27 cellular contexts compared by ENCODE assay signal in the genomic region with DNA sequence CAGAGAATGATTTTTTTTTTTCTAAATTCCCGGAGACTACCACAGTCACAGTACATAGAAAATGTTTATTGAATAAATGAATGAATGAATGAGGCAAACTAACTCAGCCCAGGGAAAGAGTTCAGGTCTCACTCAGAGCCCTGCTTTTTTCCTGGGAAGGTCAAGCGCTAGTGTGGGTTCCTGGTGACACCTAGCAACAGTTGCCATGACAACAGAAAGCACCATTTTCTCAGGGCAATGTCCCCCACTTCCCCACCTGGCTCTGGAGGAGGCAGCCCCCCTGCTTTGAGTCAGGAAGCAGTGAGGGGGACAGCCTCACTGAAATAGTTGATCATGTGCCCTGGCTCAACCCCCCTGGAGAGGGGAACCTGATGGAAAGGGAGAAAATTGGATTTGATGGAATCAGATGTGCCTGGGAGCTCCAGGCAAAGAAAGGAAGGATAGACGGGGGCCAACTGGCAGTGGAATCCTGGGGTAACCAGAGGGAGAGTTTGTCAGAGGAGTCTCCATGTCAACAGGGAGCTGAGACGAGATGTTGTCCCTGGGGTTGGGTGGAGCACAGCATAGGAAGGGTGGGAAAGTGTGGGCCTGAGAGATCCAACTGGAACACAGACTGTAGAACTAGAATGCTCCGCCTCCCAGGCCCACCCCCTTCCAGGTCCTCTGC.
DNase-seq lines count a peak whose midpoint lies in the region; ATAC-seq and TF ChIP-seq lines count a peak whose summit lies in the region.
"Had no signal": no experiment of that assay in that cellular context is flagged by ENCODE, and none has a peak within 500 bp of the region (broad histone marks: within the 10 kb centered on the region; RNA-seq: fewer than 3 reads in every experiment).

No MANE protein-coding gene starts in this region.

- H3K4me2 ChIP-seq in GM23338 (no peak overlapping the region), smooth muscle cell (no peak overlapping the region)
- H3K4me2 ChIP-seq: PC-9 had no signal

- H3F3A ChIP-seq in GM23338 (replicated peaks; ENCODE audit: low read depth) (no peaks in the 10 kb centered on the region), smooth muscle cell (ENCODE audit: low read depth) (no peaks in the 10 kb centered on the region)

- H3K27me3 Mint-ChIP-seq in GM23338 (ENCODE audit: insufficient read depth, low read depth, poor library complexity) (peaks cover 4% of the 10 kb centered on the region), endodermal cell (ENCODE audit: insufficient read depth) (peaks cover 1% of the 10 kb centered on the region), osteocyte (ENCODE audit: unreplicated experiment) (no peaks in the 10 kb centered on the region)
- H3K27me3 Mint-ChIP-seq in CD4-positive, alpha-beta T cell = peaks cover 18% of the 10 kb centered on the region

- CTCF ChIA-PET in CD4-positive, alpha-beta T cell (lab: Charles Lee) = no interaction called here

- intact Hi-C loops in CD4-positive, alpha-beta T cell (cut with DNase I, micrococcal nuclease) = no loop called here

- H3K27me3 ChIP-seq in GM23338 (ENCODE audit: insufficient read depth) (no peaks in the 10 kb centered on the region), endodermal cell (ENCODE audit: control insufficient read depth, insufficient read depth, low read length, poor library complexity, severe bottlenecking) (no peaks in the 10 kb centered on the region), smooth muscle cell (ENCODE audit: low read depth) (no peaks in the 10 kb centered on the region)
- H3K27me3 ChIP-seq in CD4-positive, alpha-beta T cell (ENCODE audit: control insufficient read depth, insufficient read depth, low read length) = no peaks in the 10 kb centered on the region
- H3K27me3 ChIP-seq: SJSA1 had no signal

- no peak overlapping the region for H3K4me3 ChIP-seq in GM23338
- no peak overlapping the region for H3K4me3 ChIP-seq in endodermal cell (ENCODE audit: low read length)
- no peak overlapping the region for H3K4me3 ChIP-seq in smooth muscle cell
- H3K4me3 ChIP-seq: GM12878, PC-9, SJSA1 had no signal

- H2AFZ ChIP-seq in GM23338 = no peak overlapping the region
- no peak overlapping the region for H2AFZ ChIP-seq in smooth muscle cell (ENCODE audit: low read depth)
- H2AFZ ChIP-seq: PC-9 had no signal

- H3K36me3 ChIP-seq in GM23338 (ENCODE audit: insufficient read depth) (no peaks in the 10 kb centered on the region), endodermal cell (ENCODE audit: control insufficient read depth, insufficient read depth, low read length) (no peaks in the 10 kb centered on the region), smooth muscle cell (ENCODE audit: low read depth) (no peaks in the 10 kb centered on the region)
- H3K36me3 ChIP-seq: SJSA1 had no signal

- TF ChIP-seq CTCF in GM23338 (conservative IDR thresholded peaks at IDR 0.05; ENCODE audit: low read depth in 2 of 2) (no peak), endodermal cell (conservative IDR thresholded peaks at IDR 0.05) (no peak), osteocyte (IDR thresholded peaks at IDR 0.05) (no peak), smooth muscle cell (IDR thresholded peaks at IDR 0.05; ENCODE audit: borderline replicate concordance, insufficient read depth, poor library complexity, severe bottlenecking) (no peak)
- no peak for TF ChIP-seq CTCF in CD4-positive, alpha-beta T cell (IDR thresholded peaks at IDR 0.05)

- H4K20me1 ChIP-seq in GM23338 (replicated peaks; ENCODE audit: insufficient read depth) = no peaks in the 10 kb centered on the region
- no peaks in the 10 kb centered on the region for H4K20me1 ChIP-seq in smooth muscle cell (ENCODE audit: low read depth)

- H3K4me1 ChIP-seq in GM23338 (ENCODE audit: insufficient read depth) (no peaks in the 10 kb centered on the region), endodermal cell (ENCODE audit: control insufficient read depth, insufficient read depth, low read length) (no peaks in the 10 kb centered on the region), smooth muscle cell (ENCODE audit: low read depth) (no peaks in the 10 kb centered on the region)
- H3K4me1 ChIP-seq: Caco-2, SJSA1 had no signal

- DNase-seq in GM23338 (ENCODE audit: low spot score) = peak; percentile 67
- DNase-seq in NCI-H82 (lab: John Stamatoyannopoulos, UW) = peak; percentile 84
- peak; percentile 50 for DNase-seq in endodermal cell
- DNase-seq in osteocyte (ENCODE audit: extremely low spot score, unreplicated experiment) = peak; percentile 73
- no peak for DNase-seq in CD4-positive, alpha-beta T cell
- no peak for DNase-seq in smooth muscle cell (lab: John Stamatoyannopoulos, UW; ENCODE audit: unreplicated experiment)
- DNase-seq: C1 segment of cervical spinal cord; Caco-2; CD8-positive, alpha-beta T cell; DMS 273 treated with DMSO at 0.1 percent for 48 hours; DMS79; EL; GDM1; Karpas-422; NCI-H1092; NCI-H1417 treated with DMSO at 0.1 percent for 48 hours; NCI-H1694 treated with DMSO at 0.1 percent for 48 hours; NCI-H2081; NCI-H2171 treated with DMSO at 0.1 percent for 48 hours; NCI-H345; NCI-H510A treated with DMSO at 0.1 percent for 48 hours; PC-9 had no signal

- 85 to 89% methylated on average over 3 to 5 of the region's 5 CpGs for WGBS in endodermal cell (ENCODE audit: insufficient coverage in 1 of 2, insufficient read length in 1 of 2), 2 experiments
- 85% methylated on average over 5 of the region's 5 CpGs for WGBS in smooth muscle cell (ENCODE audit: low lambda C conversion rate)

- H3K9me3 ChIP-seq in endodermal cell (ENCODE audit: control insufficient read depth, low read length) = no peaks in the 10 kb centered on the region
- H3K9me3 ChIP-seq in CD4-positive, alpha-beta T cell (ENCODE audit: control insufficient read depth, low read length) = no peaks in the 10 kb centered on the region
- no peaks in the 10 kb centered on the region for H3K9me3 ChIP-seq in smooth muscle cell (replicated peaks; ENCODE audit: low read depth)
- H3K9me3 ChIP-seq: Caco-2, SJSA1 had no signal

- H3K27ac ChIP-seq in GM23338 (ENCODE audit: low read depth) = no peak overlapping the region
- H3K27ac ChIP-seq in endodermal cell (ENCODE audit: low read depth, low read length) = peak overlapping the region; percentile 16
- H3K27ac ChIP-seq in CD4-positive, alpha-beta T cell (ENCODE audit: low read depth, low read length) = no peak overlapping the region
- no peak overlapping the region for H3K27ac ChIP-seq in smooth muscle cell (ENCODE audit: low read depth)
- H3K27ac ChIP-seq: HL-60, PC-9, SJSA1 had no signal

- POLR2A ChIA-PET in CD4-positive, alpha-beta T cell (lab: Charles Lee) = no interaction called here

- H3K27ac Mint-ChIP-seq in GM23338 (no peak overlapping the region), endodermal cell (no peak overlapping the region), osteocyte (ENCODE audit: unreplicated experiment) (no peak overlapping the region)
- no peak overlapping the region for H3K27ac Mint-ChIP-seq in CD4-positive, alpha-beta T cell
- H3K27ac Mint-ChIP-seq: CD8-positive, alpha-beta T cell had no signal

- H3K36me3 Mint-ChIP-seq in GM23338 (ENCODE audit: low read depth) (no peaks in the 10 kb centered on the region), endodermal cell (ENCODE audit: low read depth) (no peaks in the 10 kb centered on the region), osteocyte (ENCODE audit: unreplicated experiment) (no peaks in the 10 kb centered on the region)
- H3K36me3 Mint-ChIP-seq in CD4-positive, alpha-beta T cell (ENCODE audit: low read depth) = no peaks in the 10 kb centered on the region
- H3K36me3 Mint-ChIP-seq: CD8-positive, alpha-beta T cell had no signal

- H3K9ac ChIP-seq in endodermal cell (ENCODE audit: extremely low read depth, low read length, poor library complexity, severe bottlenecking) (no peak overlapping the region), smooth muscle cell (ENCODE audit: low read depth) (no peak overlapping the region)

- H3K4me1 Mint-ChIP-seq in GM23338 (peaks cover 15% of the 10 kb centered on the region), endodermal cell (no peaks in the 10 kb centered on the region), osteocyte (ENCODE audit: unreplicated experiment) (no peaks in the 10 kb centered on the region)
- H3K4me1 Mint-ChIP-seq in CD4-positive, alpha-beta T cell (ENCODE audit: low read depth) = no peaks in the 10 kb centered on the region

- H3K4me3 Mint-ChIP-seq in GM23338 (no peak overlapping the region), endodermal cell (no peak overlapping the region), osteocyte (ENCODE audit: unreplicated experiment) (no peak overlapping the region)
- H3K4me3 Mint-ChIP-seq in CD4-positive, alpha-beta T cell = no peak overlapping the region
- H3K4me3 Mint-ChIP-seq: CD8-positive, alpha-beta T cell had no signal

- H3K9me3 Mint-ChIP-seq in GM23338 = no peaks in the 10 kb centered on the region
- H3K9me3 Mint-ChIP-seq in endodermal cell = peaks cover 2% of the 10 kb centered on the region
- H3K9me3 Mint-ChIP-seq in osteocyte (ENCODE audit: unreplicated experiment) = peaks cover 27% of the 10 kb centered on the region
- no peaks in the 10 kb centered on the region for H3K9me3 Mint-ChIP-seq in CD4-positive, alpha-beta T cell
- H3K9me3 Mint-ChIP-seq: CD8-positive, alpha-beta T cell had no signal

- peak; percentile 42; the same call in 1 of the 3 replicates for ATAC-seq in GM23338
- ATAC-seq in CD4-positive, alpha-beta T cell (ENCODE audit: poor library complexity) = no peak
- no peak for ATAC-seq in GM21390 (IDR thresholded peaks at IDR 0.05; ENCODE audit: unreplicated experiment)
- ATAC-seq: CD8-positive, alpha-beta T cell; GM12878; Right ventricle myocardium inferior had no signal

- no peaks in the 10 kb centered on the region for H3K79me2 ChIP-seq in GM23338 (replicated peaks; ENCODE audit: insufficient read depth)
- H3K79me2 ChIP-seq in smooth muscle cell (ENCODE audit: low read depth) = no peaks in the 10 kb centered on the region

- H3K9me2 ChIP-seq in GM23338 (ENCODE audit: insufficient read depth) = 0 out of 2 replicates have a peak, but pooled peaks cover 2% of the 10 kb centered on the region

TF ChIP-seq in GM23338, 12 proteins besides CTCF, POLR2A, EP300 and RAD21:
- TF ChIP-seq POLR2AphosphoS5 (IDR thresholded peaks at IDR 0.05; ENCODE audit: low read depth) (no peak), JUNB (IDR thresholded peaks at IDR 0.05; ENCODE audit: unreplicated experiment) (no peak)
- TF ChIP-seq, protein P1, sequence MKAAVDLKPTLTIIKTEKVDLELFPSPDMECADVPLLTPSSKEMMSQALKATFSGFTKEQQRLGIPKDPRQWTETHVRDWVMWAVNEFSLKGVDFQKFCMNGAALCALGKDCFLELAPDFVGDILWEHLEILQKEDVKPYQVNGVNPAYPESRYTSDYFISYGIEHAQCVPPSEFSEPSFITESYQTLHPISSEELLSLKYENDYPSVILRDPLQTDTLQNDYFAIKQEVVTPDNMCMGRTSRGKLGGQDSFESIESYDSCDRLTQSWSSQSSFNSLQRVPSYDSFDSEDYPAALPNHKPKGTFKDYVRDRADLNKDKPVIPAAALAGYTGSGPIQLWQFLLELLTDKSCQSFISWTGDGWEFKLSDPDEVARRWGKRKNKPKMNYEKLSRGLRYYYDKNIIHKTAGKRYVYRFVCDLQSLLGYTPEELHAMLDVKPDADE (IDR thresholded peaks at IDR 0.05) = no peak

Comparison
In these comparisons a context has a peak if more than half of its experiments do, and no peak if none do; other contexts are left out.
1. DNase-seq: peak in GM23338 (single experiment), NCI-H82 (single experiment), endodermal cell (single experiment) and osteocyte (single experiment); none in CD4-positive, alpha-beta T cell (0 of 10) and smooth muscle cell (single experiment).